In the genomic region with DNA sequence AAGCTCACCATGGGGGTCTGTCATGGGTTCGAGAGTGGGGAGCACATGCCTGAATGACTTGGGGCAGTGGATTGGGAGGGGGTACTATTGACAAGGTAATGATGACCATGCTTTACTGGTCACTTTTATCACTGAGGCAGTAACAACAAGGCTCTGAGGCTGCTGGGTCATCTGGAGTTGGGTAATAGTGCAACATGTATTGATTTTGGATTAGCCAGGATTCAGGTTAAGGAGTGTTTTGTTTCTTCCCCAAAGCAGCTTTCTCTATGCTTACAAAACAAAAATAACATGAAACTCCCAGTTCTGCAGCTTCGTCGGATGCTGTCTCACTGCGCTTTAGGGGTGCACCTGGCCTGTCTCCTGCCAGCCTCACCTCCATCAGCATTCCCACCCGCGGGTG, we compare ENCODE assay signal across 15 cellular contexts.
DNase-seq lines count a peak whose midpoint lies in the region; ATAC-seq and TF ChIP-seq lines count a peak whose summit lies in the region.
"Had no signal": no experiment of that assay in that cellular context is flagged by ENCODE, and none has a peak within 500 bp of the region (broad histone marks: within the 10 kb centered on the region; RNA-seq: fewer than 3 reads in every experiment).

No MANE protein-coding gene starts in this region.

- H3K4me2 ChIP-seq in BLaER1 (peak overlapping the region; percentile 88), parathyroid adenoma (ENCODE audit: low read length) (no peak overlapping the region)

- H3K36me3 ChIP-seq in BLaER1 (no peaks in the 10 kb centered on the region), WERI-Rb-1 (no peaks in the 10 kb centered on the region), parathyroid adenoma (ENCODE audit: control insufficient read depth, insufficient read depth, low read length) (no peaks in the 10 kb centered on the region)
- H3K36me3 ChIP-seq: BE2C had no signal

- no peaks in the 10 kb centered on the region for H3K79me2 ChIP-seq in parathyroid adenoma

- no peak for ATAC-seq in HG02852 (IDR thresholded peaks at IDR 0.05; ENCODE audit: unreplicated experiment)
- ATAC-seq in HG03095 (IDR thresholded peaks at IDR 0.05; ENCODE audit: unreplicated experiment), result no peak
- ATAC-seq: CD8-positive, alpha-beta T cell; K562 had no signal

- H4K20me1 ChIP-seq in BLaER1, result no peaks in the 10 kb centered on the region

- peak overlapping the region; percentile 21; the same call in 1 of the 2 replicates for H3K9ac ChIP-seq in BLaER1
- no peak overlapping the region for H3K9ac ChIP-seq in parathyroid adenoma

- H3K4me1 ChIP-seq in BLaER1 (peaks cover 89% of the 10 kb centered on the region), parathyroid adenoma (peaks cover 6% of the 10 kb centered on the region)

- 0 out of 2 replicates have a peak, but pooled peaks cover 4% of the 10 kb centered on the region for H3K9me3 ChIP-seq in BLaER1
- no peaks in the 10 kb centered on the region for H3K9me3 ChIP-seq in WERI-Rb-1 (ENCODE audit: severe bottlenecking)
- H3K9me3 ChIP-seq in parathyroid adenoma (ENCODE audit: control insufficient read depth, low read length), result no peaks in the 10 kb centered on the region
- H3K9me3 ChIP-seq: BE2C had no signal

- DNase-seq in WERI-Rb-1 (no peak), cerebellar cortex (ENCODE audit: low spot score) (no peak)
- DNase-seq: ACHN; Calu3; CD8-positive, alpha-beta T cell; DMS79 treated with DMSO at 0.1 percent for 48 hours; GF-D8; H9; IMR-90 had no signal

- no peaks in the 10 kb centered on the region for H3K27me3 ChIP-seq in BLaER1
- H3K27me3 ChIP-seq in WERI-Rb-1 (ENCODE audit: insufficient read depth, low read depth, severe bottlenecking), result no peaks in the 10 kb centered on the region
- H3K27me3 ChIP-seq in parathyroid adenoma (ENCODE audit: control insufficient read depth, insufficient read depth, low read length), result no peaks in the 10 kb centered on the region
- H3K27me3 ChIP-seq: BE2C had no signal

- no peak overlapping the region for H2AFZ ChIP-seq in parathyroid adenoma

- peak overlapping the region; percentile 40 for H3K4me3 ChIP-seq in BLaER1
- no peak overlapping the region for H3K4me3 ChIP-seq in WERI-Rb-1 (ENCODE audit: low read depth, low read length)
- H3K4me3 ChIP-seq in parathyroid adenoma (ENCODE audit: low read depth, low read length), result no peak overlapping the region
- H3K4me3 ChIP-seq: K562 had no signal

- H3K27ac ChIP-seq in BLaER1 (peak overlapping the region; percentile 81), WERI-Rb-1 (peak overlapping the region; percentile 57), parathyroid adenoma (peak overlapping the region; percentile 19)

- no peak for TF ChIP-seq CTCF in WERI-Rb-1 (IDR thresholded peaks at IDR 0.05; ENCODE audit: low read depth, low read length)
- TF ChIP-seq CTCF in parathyroid adenoma (IDR thresholded peaks at IDR 0.05), result no peak

Comparison
In these comparisons a context has a peak if more than half of its experiments do, and no peak if none do; other contexts are left out.
1. H3K27ac ChIP-seq: peak in every context shown above with its lines; median percentile 81 in BLaER1; 57 in WERI-Rb-1; 19 in parathyroid adenoma.